ENCODE assay signal across 11 cellular contexts in genomic region chr19:43674630-43674982, GRCh38. TPM values are rescaled to one million over a fixed set of nuclear protein-coding genes. Genes with fewer than 3 reads are reported as not detected.
DNase-seq lines count a peak whose midpoint lies in the region; ATAC-seq and TF ChIP-seq lines count a peak whose summit lies in the region.
"Had no signal": no experiment of that assay in that cellular context is flagged by ENCODE, and none has a peak within 500 bp of the region (broad histone marks: within the 10 kb centered on the region; RNA-seq: fewer than 3 reads in every experiment).

No MANE protein-coding gene starts in this region.

- peak overlapping the region; percentile 50 for H2BK15ac ChIP-seq in mesenchymal stem cell (ENCODE audit: low read depth, poor library complexity, severe bottlenecking)

- H3K27ac ChIP-seq in mesenchymal stem cell (ENCODE audit: low read length, poor library complexity, severe bottlenecking), result no peak overlapping the region
- H3K27ac ChIP-seq: cardiac muscle cell had no signal

- H3K27ac Mint-ChIP-seq in MCF 10A (ENCODE audit: low read depth, unreplicated experiment), result peak overlapping the region; percentile 96

- no peak overlapping the region for H4K91ac ChIP-seq in mesenchymal stem cell (ENCODE audit: low read length)

- no peaks in the 10 kb centered on the region for H3K79me1 ChIP-seq in mesenchymal stem cell (replicated peaks; ENCODE audit: low read length, poor library complexity, severe bottlenecking)

- peak overlapping the region; percentile 38 for H3K9ac ChIP-seq in mesenchymal stem cell (ENCODE audit: low read length)

- H3K27me3 ChIP-seq in mesenchymal stem cell (ENCODE audit: control insufficient read depth in 1 of 2, insufficient read depth in 1 of 2, low read length in 2 of 2) (no peaks in the 10 kb centered on the region), H7 (ENCODE audit: control insufficient read depth, insufficient read depth, low read length) (peaks cover 4% of the 10 kb centered on the region; the same call in 1 of the 2 replicates)

- POLR2A ChIA-PET in MCF 10A (lab: Yijun Ruan, JAX), result interaction anchor here (0.6 to 1.2 kb wide), 6 partner anchors 26 to 327 kb away, joined by 3 to 5 read pairs (median 3); partner anchors contain the start of genes IRGQ and ZNF576

- H2BK5ac ChIP-seq in mesenchymal stem cell (ENCODE audit: low read depth, low read length, poor library complexity, severe bottlenecking), result no peak overlapping the region

- H3K4me2 ChIP-seq in mesenchymal stem cell (ENCODE audit: low read length, poor library complexity, severe bottlenecking), result no peak overlapping the region

- intact Hi-C loops in MCF 10A (cut with micrococcal nuclease), result no loop called here

- H3K36me3 Mint-ChIP-seq in MCF 10A (ENCODE audit: insufficient read depth, unreplicated experiment), result no peaks in the 10 kb centered on the region

- H2BK12ac ChIP-seq in mesenchymal stem cell (ENCODE audit: low read length in 2 of 2), result peak overlapping the region in 1 of 2 experiments; percentile 18

- H2BK120ac ChIP-seq in mesenchymal stem cell (ENCODE audit: low read depth, low read length), result no peak overlapping the region

- H3K27me3 Mint-ChIP-seq in MCF 10A (ENCODE audit: insufficient read depth, unreplicated experiment), result no peaks in the 10 kb centered on the region

- DNase-seq in AG20443 (ENCODE audit: low spot score) (peak; percentile 68), M059J (ENCODE audit: low read depth) (peak; percentile 50), MCF 10A (ENCODE audit: unreplicated experiment) (peak; percentile 50), mesenchymal stem cell (peak; percentile 47), SHP77 treated with DMSO at 0.1 percent for 48 hours (lab: John Stamatoyannopoulos, UW) (no peak), H7 (no peak)
- no peak for DNase-seq in activated CD4-positive, alpha-beta T cell treated with anti-CD3 and anti-CD28 coated beads for 48 hours
- DNase-seq: NCI-H2081 had no signal

- H3K23ac ChIP-seq in mesenchymal stem cell (ENCODE audit: low read length in 2 of 2), result no peak overlapping the region

- H3K9me3 Mint-ChIP-seq in MCF 10A (ENCODE audit: unreplicated experiment), result no peaks in the 10 kb centered on the region
- H3K9me3 Mint-ChIP-seq: neural crest cell had no signal

- peak overlapping the region in 1 of 2 experiments; percentile 21 for H3K18ac ChIP-seq in mesenchymal stem cell (ENCODE audit: low read depth in 1 of 2, low read length in 2 of 2)

- H3K4me3 Mint-ChIP-seq in MCF 10A (ENCODE audit: unreplicated experiment), result no peak overlapping the region
- H3K4me3 Mint-ChIP-seq: neural crest cell had no signal

- H3K36me3 ChIP-seq in mesenchymal stem cell (ENCODE audit: control insufficient read depth in 1 of 2, insufficient read depth in 2 of 2, low read depth in 1 of 2, low read length in 2 of 2) (no peaks in the 10 kb centered on the region), H7 (replicated peaks; ENCODE audit: control insufficient read depth, insufficient read depth, low read length) (no peaks in the 10 kb centered on the region)
- H3K36me3 ChIP-seq: cardiac muscle cell had no signal

- H2AFZ ChIP-seq in mesenchymal stem cell (ENCODE audit: low read depth, low read length), result no peak overlapping the region

- no peaks in the 10 kb centered on the region for H3K9me3 ChIP-seq in mesenchymal stem cell (ENCODE audit: control insufficient read depth, low read length)

- no peak overlapping the region for H3K4ac ChIP-seq in mesenchymal stem cell (ENCODE audit: low read depth in 1 of 2, low read length in 2 of 2)

- BruUV-seq in MCF 10A (replicated peaks; lab: Mats Ljungman, UMichigan), result no TSS peak

- no peak overlapping the region for H4K8ac ChIP-seq in mesenchymal stem cell (ENCODE audit: low read length)

- H3K14ac ChIP-seq in mesenchymal stem cell (ENCODE audit: low read length in 2 of 2), result no peak overlapping the region

- WGBS in mesenchymal stem cell, result 69% methylated on average over 3 of the region's 3 CpGs

- peak overlapping the region in 1 of 2 experiments; percentile 9 for H3K4me3 ChIP-seq in mesenchymal stem cell (ENCODE audit: insufficient read depth in 1 of 2, low read depth in 1 of 2, low read length in 2 of 2)
- H3K4me3 ChIP-seq in H7 (ENCODE audit: insufficient read depth, low read depth, low read length), result no peak overlapping the region
- H3K4me3 ChIP-seq: cardiac muscle cell had no signal

- H3K4me1 Mint-ChIP-seq in MCF 10A (ENCODE audit: insufficient read depth, unreplicated experiment), result peaks cover 25% of the 10 kb centered on the region

- TF ChIP-seq CTCF in MCF 10A (IDR thresholded peaks at IDR 0.05; ENCODE audit: unreplicated experiment), result no peak

- CTCF ChIA-PET in MCF 10A (lab: Yijun Ruan, JAX), result interaction anchor here (0.6 to 1.4 kb wide), 4 partner anchors 17 to 70 kb away, joined by 3 to 5 read pairs (median 4); no protein-coding TSS in a partner anchor

- peaks cover 15% of the 10 kb centered on the region for H3K4me1 ChIP-seq in mesenchymal stem cell (ENCODE audit: control insufficient read depth, insufficient read depth, low read depth, low read length)

- peak overlapping the region; percentile 94 for H2AK5ac ChIP-seq in mesenchymal stem cell (ENCODE audit: low read length, severe bottlenecking)

- ATAC-seq in HG02852 (IDR thresholded peaks at IDR 0.05; ENCODE audit: unreplicated experiment), result no peak

RNA-seq across cellular contexts. Expression of gene PLAUR, which starts 4.6 kb away (rescaled TPM):
- total RNA-seq in M059J (2014; rRNA removed; shearing (Covaris generic)), result 92.1 and 117 TPM in 2 replicates
- 14.0 and 32.2 TPM in 2 replicates for total RNA-seq in MCF 10A (2022)
- polyA plus RNA-seq in mesenchymal stem cell (2013, experiment 1 of 2), result 83.9 TPM
- 83.9 TPM for polyA plus RNA-seq in mesenchymal stem cell (2013, experiment 2 of 2)
- total RNA-seq in H7 (2014; rRNA removed; shearing (Covaris generic)), result 16.9 and 31.0 TPM in 2 replicates

RNA-seq across cellular contexts. Expression of gene CADM4, which starts 35.0 kb away (rescaled TPM):
- 1.5 and 4.0 TPM in 2 replicates for total RNA-seq in M059J (2014; rRNA removed; shearing (Covaris generic))
- total RNA-seq in MCF 10A (2022), result 3.2 and 3.8 TPM in 2 replicates
- 6.9 TPM for polyA plus RNA-seq in mesenchymal stem cell (2013, experiment 1 of 2)
- 6.5 TPM for polyA plus RNA-seq in mesenchymal stem cell (2013, experiment 2 of 2)
- total RNA-seq in H7 (2014; rRNA removed; shearing (Covaris generic)), result 9.9 and 12.3 TPM in 2 replicates

RNA-seq across cellular contexts. Expression of gene IRGC, which starts 41.3 kb away (rescaled TPM):
- not detected in 2 replicates for total RNA-seq in M059J (2014; rRNA removed; shearing (Covaris generic))
- not detected in 2 replicates for total RNA-seq in MCF 10A (2022)
- not detected for polyA plus RNA-seq in mesenchymal stem cell (2013, experiment 1 of 2)
- not detected for polyA plus RNA-seq in mesenchymal stem cell (2013, experiment 2 of 2)
- total RNA-seq in H7 (2014; rRNA removed; shearing (Covaris generic)), result not detected in 2 replicates
- total RNA-seq: cardiac muscle cell, neural crest cell had no signal
- polyA plus RNA-seq: cardiac muscle cell had no signal

RNA-seq across cellular contexts. Expression of gene ZNF428, which starts 55.2 kb away (rescaled TPM):
- total RNA-seq in M059J (2014; rRNA removed; shearing (Covaris generic)), result 36.2 and 45.0 TPM in 2 replicates
- total RNA-seq in MCF 10A (2022), result 18.6 and 23.3 TPM in 2 replicates
- 22.9 TPM for polyA plus RNA-seq in mesenchymal stem cell (2013, experiment 1 of 2)
- 23.3 TPM for polyA plus RNA-seq in mesenchymal stem cell (2013, experiment 2 of 2)
- total RNA-seq in H7 (2014; rRNA removed; shearing (Covaris generic)), result 59.0 and 70.5 TPM in 2 replicates

Comparison
In these comparisons a context has a peak if more than half of its experiments do, and no peak if none do; other contexts are left out.
1. DNase-seq: peak in AG20443 (single experiment), M059J (single experiment), MCF 10A (single experiment) and mesenchymal stem cell (single experiment); none in SHP77 treated with DMSO at 0.1 percent for 48 hours (single experiment), activated CD4-positive, alpha-beta T cell treated with anti-CD3 and anti-CD28 coated beads for 48 hours (single experiment) and H7 (single experiment).